9 cellular contexts compared by ENCODE assay signal in the genomic region with DNA sequence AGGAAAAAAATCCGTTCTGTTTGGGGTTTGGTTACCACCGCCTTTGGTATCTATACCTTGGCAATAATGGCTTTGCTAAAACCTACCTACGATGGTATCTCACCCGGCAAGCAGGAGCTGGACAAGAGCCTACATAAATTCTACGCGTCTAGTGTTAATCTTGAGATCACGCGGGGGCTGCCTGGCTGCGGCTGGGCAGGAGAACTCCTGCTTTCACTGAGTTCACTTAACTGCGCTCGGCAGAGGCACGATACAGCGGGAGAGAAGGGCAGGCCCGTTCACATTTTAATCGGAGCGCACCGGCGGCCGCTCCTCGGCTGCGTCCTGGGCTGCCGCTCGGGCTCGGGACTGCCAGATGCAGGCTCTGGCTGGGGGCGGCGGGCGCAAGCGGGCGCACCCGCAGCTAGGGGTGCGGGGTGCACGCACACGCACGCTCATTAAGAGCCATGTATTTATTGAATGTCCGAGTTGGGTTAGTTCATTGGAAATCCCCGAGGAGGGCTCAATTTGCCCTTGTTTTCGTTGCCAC. TPM values are rescaled to one million over a fixed set of nuclear protein-coding genes. Genes with fewer than 3 reads are reported as not detected.
DNase-seq lines count a peak whose midpoint lies in the region; ATAC-seq and TF ChIP-seq lines count a peak whose summit lies in the region.
"Had no signal": no experiment of that assay in that cellular context is flagged by ENCODE, and none has a peak within 500 bp of the region (broad histone marks: within the 10 kb centered on the region; RNA-seq: fewer than 3 reads in every experiment).

No MANE protein-coding gene starts in this region.

- H3K36me3 Mint-ChIP-seq in activated CD4-positive, alpha-beta T cell treated with anti-CD3 and anti-CD28 coated beads, Interleukin-2, amount 10 ng/mL, durations not matched to agents 7 days and 5 days (ENCODE audit: low read depth), result peaks cover 5% of the 10 kb centered on the region
- H3K36me3 Mint-ChIP-seq in activated B cell treated with CpG ODN at 0.5 μM for 24 hours (ENCODE audit: low read depth) (peaks cover 1% of the 10 kb centered on the region), immature natural killer cell (no peaks in the 10 kb centered on the region)

- peak overlapping the region; percentile 42 for H3K4me3 Mint-ChIP-seq in activated CD4-positive, alpha-beta T cell treated with anti-CD3 and anti-CD28 coated beads, Interleukin-2, amount 10 ng/mL, durations not matched to agents 7 days and 5 days
- H3K4me3 Mint-ChIP-seq in activated B cell treated with CpG ODN at 0.5 μM for 24 hours (peak overlapping the region; percentile 85), immature natural killer cell (peak overlapping the region; percentile 89 to 95 (median 93))

- CTCF ChIA-PET in activated CD4-positive, alpha-beta T cell treated with anti-CD3 and anti-CD28 coated beads, Interleukin-2, amount 10 ng/mL, durations not matched to agents 7 days and 5 days (lab: Charles Lee), result no interaction called here
- CTCF ChIA-PET in activated B cell treated with CpG ODN at 0.5 μM for 24 hours (lab: Charles Lee), result no interaction called here

- peaks cover 76% of the 10 kb centered on the region for H3K27me3 Mint-ChIP-seq in activated CD4-positive, alpha-beta T cell treated with anti-CD3 and anti-CD28 coated beads, Interleukin-2, amount 10 ng/mL, durations not matched to agents 7 days and 5 days
- H3K27me3 Mint-ChIP-seq in activated B cell treated with CpG ODN at 0.5 μM for 24 hours, result peaks cover 70% of the 10 kb centered on the region
- H3K27me3 Mint-ChIP-seq in immature natural killer cell (ENCODE audit: low read depth in 3 of 3), result peaks cover 38 to 66% (median 58%) of the 10 kb centered on the region in 3 donors

- intact Hi-C loops in activated B cell treated with CpG ODN at 0.5 μM for 24 hours (cut with micrococcal nuclease), result loop anchor here (2.0 to 10.0 kb wide), 4 partner anchors 21 to 383 kb away; partner anchors contain the start of gene MRPS9

- ATAC-seq in activated B cell treated with CpG ODN at 0.5 μM for 24 hours (ENCODE audit: low read depth) (peak; percentile 32), GM21515 (IDR thresholded peaks at IDR 0.05; ENCODE audit: unreplicated experiment) (no peak)

- peaks cover 31% of the 10 kb centered on the region for H3K4me1 Mint-ChIP-seq in activated CD4-positive, alpha-beta T cell treated with anti-CD3 and anti-CD28 coated beads, Interleukin-2, amount 10 ng/mL, durations not matched to agents 7 days and 5 days
- H3K4me1 Mint-ChIP-seq in activated B cell treated with CpG ODN at 0.5 μM for 24 hours (peaks cover 35% of the 10 kb centered on the region), immature natural killer cell (peaks cover 40 to 45% of the 10 kb centered on the region in 2 donors)

- POLR2A ChIA-PET in activated CD4-positive, alpha-beta T cell treated with anti-CD3 and anti-CD28 coated beads, Interleukin-2, amount 10 ng/mL, durations not matched to agents 7 days and 5 days (lab: Charles Lee), result no interaction called here
- POLR2A ChIA-PET in activated B cell treated with CpG ODN at 0.5 μM for 24 hours (lab: Charles Lee), result interaction anchor here (1.0 kb wide), 1 partner anchor 124 kb away, joined by 3 read pairs; no protein-coding TSS in a partner anchor

- no peak for TF ChIP-seq CTCF in activated B cell treated with CpG ODN at 0.5 μM for 24 hours (IDR thresholded peaks at IDR 0.05)

- peak overlapping the region; percentile 72 for H3K27ac Mint-ChIP-seq in activated CD4-positive, alpha-beta T cell treated with anti-CD3 and anti-CD28 coated beads, Interleukin-2, amount 10 ng/mL, durations not matched to agents 7 days and 5 days
- peak overlapping the region; percentile 68 for H3K27ac Mint-ChIP-seq in activated B cell treated with CpG ODN at 0.5 μM for 24 hours
- peak overlapping the region in 1 of 6 donors; percentile 47 for H3K27ac Mint-ChIP-seq in immature natural killer cell

- H3K27ac ChIP-seq in substantia nigra (ENCODE audit: low read depth, low read length, poor library complexity, severe bottlenecking), result peak overlapping the region; percentile 98

- no peaks in the 10 kb centered on the region for H3K9me3 Mint-ChIP-seq in activated CD4-positive, alpha-beta T cell treated with anti-CD3 and anti-CD28 coated beads, Interleukin-2, amount 10 ng/mL, durations not matched to agents 7 days and 5 days
- no peaks in the 10 kb centered on the region for H3K9me3 Mint-ChIP-seq in activated B cell treated with CpG ODN at 0.5 μM for 24 hours
- peaks cover 0 to 8% (median under 1%) of the 10 kb centered on the region in 6 donors for H3K9me3 Mint-ChIP-seq in immature natural killer cell

- DNase-seq in activated CD4-positive, alpha-beta T cell treated with anti-CD3 and anti-CD28 coated beads, Interleukin-2, amount 10 ng/mL, durations not matched to agents 7 days and 5 days, result no peak
- DNase-seq in activated CD4-positive, alpha-beta T cell treated with anti-CD3 and anti-CD28 coated beads for 4 hours, result no peak
- DNase-seq in activated B cell treated with CpG ODN at 0.5 μM for 24 hours (no peak), immature natural killer cell (peak in 1 of 3 donors; percentile 25), substantia nigra (lab: John Stamatoyannopoulos, UW) (peak in 16 of 49 donors; percentile 48 to 84 (median 69)), SHP77 treated with DMSO at 0.1 percent for 48 hours (lab: John Stamatoyannopoulos, UW) (no peak)
- no peak for DNase-seq in stimulated activated CD4-positive, alpha-beta T cell treated with anti-CD3 and anti-CD28 coated beads, Interleukin-4, amount 100 ng/mL, for 1 hour
- DNase-seq: DND-41 had no signal

RNA-seq across cellular contexts. Expression of gene POU3F3, which starts 1.7 kb away (rescaled TPM):
- not detected for total RNA-seq in activated CD4-positive, alpha-beta T cell treated with anti-CD3 and anti-CD28 coated beads, Interleukin-2, amount 10 ng/mL, durations not matched to agents 7 days and 5 days
- not detected in 2 replicates for total RNA-seq in activated B cell treated with CpG ODN at 0.5 μM for 24 hours
- polyA plus RNA-seq in immature natural killer cell, result not detected

Comparison
In these comparisons a context has a peak if more than half of its experiments do, and no peak if none do; other contexts are left out.
1. H3K4me3 Mint-ChIP-seq: peak in every context shown above with its lines; median percentile 93 in immature natural killer cell; 85 in activated B cell treated with CpG ODN at 0.5 μM for 24 hours; 42 in activated CD4-positive, alpha-beta T cell treated with anti-CD3 and anti-CD28 coated beads, Interleukin-2, amount 10 ng/mL, durations not matched to agents 7 days and 5 days.